ENCODE assay signal across 1 cellular context in genomic region chr9:136171801-136172411, GRCh38.
TF ChIP-seq lines count a peak whose summit lies in the region.

No MANE protein-coding gene starts in this region.

TF ChIP-seq in K562, 482 proteins besides CTCF, POLR2A, EP300 and RAD21:
- TF ChIP-seq BCOR (IDR thresholded peaks at IDR 0.05) (0 out of 2 replicates have a peak, but pooled peaks have one; percentile 17), MXD1 (CRISPR knock-in tag; IDR thresholded peaks at IDR 0.05; ENCODE audit: borderline replicate concordance, poor library complexity, severe bottlenecking) (no peak)
TF ChIP-seq in K562: peak in this region for 1.
